Comparison of ENCODE assay signal across 13 cellular contexts in the genomic region with DNA sequence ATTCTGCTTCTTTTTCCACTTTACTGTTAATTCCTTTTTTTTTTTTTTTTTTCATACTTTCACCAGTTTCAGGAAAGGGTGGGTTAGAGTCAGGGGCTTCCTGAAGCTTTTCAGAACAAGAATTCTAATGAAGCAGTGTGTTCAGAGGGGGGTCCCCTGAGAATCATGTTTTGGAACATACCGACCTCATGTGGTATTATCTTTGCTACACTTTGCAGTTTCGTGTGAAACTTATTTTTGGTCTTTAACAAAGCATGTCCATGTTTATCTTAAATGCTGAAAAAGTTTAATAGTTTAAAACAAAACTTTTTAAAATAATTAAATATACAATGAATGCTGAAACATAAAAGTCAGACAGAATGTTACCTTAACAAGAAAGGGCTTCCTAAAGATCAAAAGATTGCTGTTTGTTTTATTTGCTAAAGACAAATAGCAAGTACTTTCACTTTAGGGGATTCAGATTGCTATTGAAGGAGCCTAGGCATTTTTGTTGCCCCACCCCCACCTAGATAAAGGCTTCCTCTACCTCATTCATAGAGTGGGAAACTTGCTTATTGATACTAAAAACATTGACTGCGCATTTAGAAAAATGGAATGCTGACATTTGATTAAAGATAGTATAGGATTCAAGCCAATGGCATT. TPM values are rescaled to one million over a fixed set of nuclear protein-coding genes. Genes with fewer than 3 reads are reported as not detected.
DNase-seq lines count a peak whose midpoint lies in the region; ATAC-seq and TF ChIP-seq lines count a peak whose summit lies in the region.
"Had no signal": no experiment of that assay in that cellular context is flagged by ENCODE, and none has a peak within 500 bp of the region (broad histone marks: within the 10 kb centered on the region; RNA-seq: fewer than 3 reads in every experiment).

No MANE protein-coding gene starts in this region.

- H2BK15ac ChIP-seq in mesenchymal stem cell (ENCODE audit: low read depth, poor library complexity, severe bottlenecking): no peak overlapping the region

- H3K4me3 Mint-ChIP-seq in WTC11: no peak overlapping the region
- H3K4me3 Mint-ChIP-seq in activated T-cell treated with anti-CD3 and anti-CD28 coated beads, Interleukin-2, amount 50 U/mL, for 4 hours: no peak overlapping the region
- H3K4me3 Mint-ChIP-seq in Caco-2 (ENCODE audit: unreplicated experiment): no peak overlapping the region
- H3K4me3 Mint-ChIP-seq: activated naive CD4-positive, alpha-beta T cell treated with anti-CD3 and anti-CD28 coated beads, Interleukin-2, amount 50 U/mL, for 24 hours had no signal

- H3K9me3 ChIP-seq in mesenchymal stem cell (ENCODE audit: control insufficient read depth, low read length) (no peaks in the 10 kb centered on the region), Caco-2 (no peaks in the 10 kb centered on the region), prostate gland (peaks cover 4% of the 10 kb centered on the region)
- H3K9me3 ChIP-seq: esophagus muscularis mucosa had no signal

- no peak overlapping the region for H4K8ac ChIP-seq in mesenchymal stem cell (ENCODE audit: low read length)

- H3K36me3 ChIP-seq in GM06990 (ENCODE audit: control insufficient read depth, insufficient read depth, low read length) (no peaks in the 10 kb centered on the region), mesenchymal stem cell (ENCODE audit: control insufficient read depth in 1 of 2, insufficient read depth in 2 of 2, low read depth in 1 of 2, low read length in 2 of 2) (no peaks in the 10 kb centered on the region), Caco-2 (ENCODE audit: control insufficient read depth, insufficient read depth, low read length) (no peaks in the 10 kb centered on the region), prostate gland (no peaks in the 10 kb centered on the region)
- H3K36me3 ChIP-seq: esophagus muscularis mucosa had no signal

- no peaks in the 10 kb centered on the region for H3K4me1 ChIP-seq in mesenchymal stem cell (ENCODE audit: control insufficient read depth, insufficient read depth, low read depth, low read length)
- H3K4me1 ChIP-seq in Caco-2: 0 out of 2 replicates have a peak, but pooled peaks cover 12% of the 10 kb centered on the region
- H3K4me1 ChIP-seq in prostate gland (replicated peaks): no peaks in the 10 kb centered on the region

- no TSS peak for BruUV-seq in Caco-2 (replicated peaks; lab: Mats Ljungman, UMichigan)

- no peak overlapping the region for H3K4ac ChIP-seq in mesenchymal stem cell (ENCODE audit: low read depth in 1 of 2, low read length in 2 of 2)

- H3K27ac ChIP-seq in mesenchymal stem cell (ENCODE audit: low read length, poor library complexity, severe bottlenecking) (no peak overlapping the region), prostate gland (no peak overlapping the region)
- H3K27ac ChIP-seq: C4-2B, esophagus muscularis mucosa had no signal

- peak; percentile 54 for ATAC-seq in GM21723 (IDR thresholded peaks at IDR 0.05; ENCODE audit: unreplicated experiment)
- ATAC-seq in WTC11: no peak
- ATAC-seq in activated T-cell treated with anti-CD3 and anti-CD28 coated beads, Interleukin-2, amount 50 U/mL, for 4 hours: no peak

- H3K36me3 Mint-ChIP-seq in WTC11 (no peaks in the 10 kb centered on the region), Caco-2 (ENCODE audit: insufficient read depth, unreplicated experiment) (peaks cover 6% of the 10 kb centered on the region)
- no peaks in the 10 kb centered on the region for H3K36me3 Mint-ChIP-seq in activated T-cell treated with anti-CD3 and anti-CD28 coated beads, Interleukin-2, amount 50 U/mL, for 4 hours (ENCODE audit: insufficient read depth)
- H3K36me3 Mint-ChIP-seq: activated naive CD4-positive, alpha-beta T cell treated with anti-CD3 and anti-CD28 coated beads, Interleukin-2, amount 50 U/mL, for 24 hours had no signal

- H3K4me1 Mint-ChIP-seq in WTC11 (peaks cover 14% of the 10 kb centered on the region), Caco-2 (ENCODE audit: low read depth, unreplicated experiment) (peaks cover 8% of the 10 kb centered on the region)
- peaks cover 9% of the 10 kb centered on the region for H3K4me1 Mint-ChIP-seq in activated T-cell treated with anti-CD3 and anti-CD28 coated beads, Interleukin-2, amount 50 U/mL, for 4 hours (ENCODE audit: low read depth)

- H3K9ac ChIP-seq in mesenchymal stem cell (ENCODE audit: low read length): peak overlapping the region; percentile 19

- H3K9me3 Mint-ChIP-seq in WTC11: peaks cover 3% of the 10 kb centered on the region; the same call in 1 of the 2 replicates
- no peaks in the 10 kb centered on the region for H3K9me3 Mint-ChIP-seq in activated T-cell treated with anti-CD3 and anti-CD28 coated beads, Interleukin-2, amount 50 U/mL, for 4 hours
- no peaks in the 10 kb centered on the region for H3K9me3 Mint-ChIP-seq in Caco-2 (ENCODE audit: unreplicated experiment)
- H3K9me3 Mint-ChIP-seq: activated naive CD4-positive, alpha-beta T cell treated with anti-CD3 and anti-CD28 coated beads, Interleukin-2, amount 50 U/mL, for 24 hours had no signal

- H4K91ac ChIP-seq in mesenchymal stem cell (ENCODE audit: low read length): no peak overlapping the region

- no peak overlapping the region for H2BK120ac ChIP-seq in mesenchymal stem cell (ENCODE audit: low read depth, low read length)

- 60% methylated on average over 2 of the region's 3 CpGs for WGBS in mesenchymal stem cell
- 32% methylated on average over 3 of the region's 3 CpGs for WGBS in prostate gland

- H2BK12ac ChIP-seq in mesenchymal stem cell (ENCODE audit: low read length in 2 of 2): no peak overlapping the region

- peak overlapping the region; percentile 49 for H3K27ac Mint-ChIP-seq in WTC11
- H3K27ac Mint-ChIP-seq in Caco-2 (ENCODE audit: unreplicated experiment): no peak overlapping the region
- H3K27ac Mint-ChIP-seq: activated naive CD4-positive, alpha-beta T cell treated with anti-CD3 and anti-CD28 coated beads, Interleukin-2, amount 50 U/mL, for 24 hours had no signal

- no peak overlapping the region for H3K23ac ChIP-seq in mesenchymal stem cell (ENCODE audit: low read length in 2 of 2)

- no peak for TF ChIP-seq POLR2A in prostate gland (IDR thresholded peaks at IDR 0.05)

- no peak overlapping the region for H2AK5ac ChIP-seq in mesenchymal stem cell (ENCODE audit: low read length, severe bottlenecking)

- H2BK5ac ChIP-seq in mesenchymal stem cell (ENCODE audit: low read depth, low read length, poor library complexity, severe bottlenecking): no peak overlapping the region

- CTCF ChIA-PET in WTC11 (lab: Charles Lee): interaction anchor here (0.6 to 2.1 kb wide), 4 partner anchors 88 to 331 kb away, joined by 3 to 11 read pairs (median 5); no protein-coding TSS in a partner anchor
- CTCF ChIA-PET in Caco-2 (lab: Charles Lee): interaction anchor here (1.5 kb wide), 1 partner anchor 159 kb away, joined by 3 read pairs; no protein-coding TSS in a partner anchor

- no peaks in the 10 kb centered on the region for H3K27me3 Mint-ChIP-seq in WTC11 (ENCODE audit: low read depth)
- H3K27me3 Mint-ChIP-seq in activated T-cell treated with anti-CD3 and anti-CD28 coated beads, Interleukin-2, amount 50 U/mL, for 4 hours (ENCODE audit: low read depth): peaks cover 13% of the 10 kb centered on the region
- H3K27me3 Mint-ChIP-seq in Caco-2 (ENCODE audit: insufficient read depth, unreplicated experiment): no peaks in the 10 kb centered on the region
- H3K27me3 Mint-ChIP-seq: activated naive CD4-positive, alpha-beta T cell treated with anti-CD3 and anti-CD28 coated beads, Interleukin-2, amount 50 U/mL, for 24 hours had no signal

- H3K79me1 ChIP-seq in mesenchymal stem cell (replicated peaks; ENCODE audit: low read length, poor library complexity, severe bottlenecking): no peaks in the 10 kb centered on the region

- H3K27me3 ChIP-seq in GM06990 (replicated peaks; ENCODE audit: control insufficient read depth, insufficient read depth, low read length) (no peaks in the 10 kb centered on the region), mesenchymal stem cell (ENCODE audit: control insufficient read depth in 1 of 2, insufficient read depth in 1 of 2, low read length in 2 of 2) (no peaks in the 10 kb centered on the region), Caco-2 (replicated peaks; ENCODE audit: control insufficient read depth, insufficient read depth, low read length) (no peaks in the 10 kb centered on the region), prostate gland (replicated peaks; ENCODE audit: insufficient read depth) (no peaks in the 10 kb centered on the region)
- H3K27me3 ChIP-seq: esophagus muscularis mucosa had no signal

- no peak overlapping the region for H3K4me2 ChIP-seq in mesenchymal stem cell (ENCODE audit: low read length, poor library complexity, severe bottlenecking)

- intact Hi-C loops in Caco-2 (cut with micrococcal nuclease; ENCODE audit: unreplicated experiment): loop anchor here (2.0 to 5.0 kb wide), 3 partner anchors 61 to 261 kb away; no protein-coding TSS in a partner anchor
- intact Hi-C loops in prostate gland (cut with DNase I): loop anchor here (10.0 kb wide), 1 partner anchor 313 kb away; no protein-coding TSS in a partner anchor

- no peak overlapping the region for H2AFZ ChIP-seq in mesenchymal stem cell (ENCODE audit: low read depth, low read length)

- no peak overlapping the region for H3K18ac ChIP-seq in mesenchymal stem cell (ENCODE audit: low read depth in 1 of 2, low read length in 2 of 2)

- POLR2A ChIA-PET in WTC11 (lab: Charles Lee): no interaction called here
- POLR2A ChIA-PET in Caco-2 (lab: Charles Lee): no interaction called here

- DNase-seq in GM06990 (ENCODE audit: extremely low read depth, insufficient read length) (peak; percentile 39), WTC11 (ENCODE audit: low spot score) (no peak), mesenchymal stem cell (peak; percentile 40), Caco-2 (no peak), prostate gland (ENCODE audit: low spot score) (no peak)
- DNase-seq in activated T-cell treated with anti-CD3 and anti-CD28 coated beads, Interleukin-2, amount 50 U/mL, for 4 hours: no peak
- no peak for DNase-seq in stimulated activated CD4-positive, alpha-beta T cell treated with anti-CD3 and anti-CD28 coated beads, Interleukin-4, amount 100 ng/mL, for 1 hour
- DNase-seq: MM.1S, NCI-H446 treated with DMSO at 0.1 percent for 48 hours had no signal

- H3K4me3 ChIP-seq in GM06990 (replicated peaks; ENCODE audit: low read depth, low read length): no peak overlapping the region
- H3K4me3 ChIP-seq in mesenchymal stem cell (ENCODE audit: insufficient read depth in 1 of 2, low read depth in 1 of 2, low read length in 2 of 2): no peak overlapping the region
- H3K4me3 ChIP-seq in Caco-2 (ENCODE audit: low read depth, low read length): no peak overlapping the region
- H3K4me3 ChIP-seq in prostate gland: no peak overlapping the region
- H3K4me3 ChIP-seq: esophagus muscularis mucosa had no signal

- H3K14ac ChIP-seq in mesenchymal stem cell (ENCODE audit: low read length in 2 of 2): no peak overlapping the region

- no peak for TF ChIP-seq CTCF in GM06990 (IDR thresholded peaks at IDR 0.05; ENCODE audit: insufficient read depth, low read length, poor library complexity, severe bottlenecking)
- no peak for TF ChIP-seq CTCF in WTC11 (IDR thresholded peaks at IDR 0.05)
- no peak for TF ChIP-seq CTCF in Caco-2 (IDR thresholded peaks at IDR 0.05; ENCODE audit: insufficient read depth in 1 of 2, low read depth in 1 of 2, low read length in 1 of 2, severe bottlenecking in 1 of 2, unreplicated experiment in 1 of 2)
- TF ChIP-seq CTCF in prostate gland (IDR thresholded peaks at IDR 0.05): no peak

RNA-seq across cellular contexts. Expression of a gene that starts 21.1 kb away (rescaled TPM):
- total RNA-seq in WTC11 (2021): 90.8 to 95.0 TPM (median 92.2 TPM) in 3 replicates
- polyA plus RNA-seq in mesenchymal stem cell (2013, experiment 1 of 2): 172 TPM
- 184 TPM for polyA plus RNA-seq in mesenchymal stem cell (2013, experiment 2 of 2)
- total RNA-seq in activated T-cell treated with anti-CD3 and anti-CD28 coated beads, Interleukin-2, amount 50 U/mL, for 4 hours: 100 to 1,000 TPM; 164 to 177 (median 170) TPM
- total RNA-seq in Caco-2 (2022): 116 and 125 TPM in 2 replicates
- total RNA-seq in prostate gland: 10 to 100 TPM; 26.3 to 35.9 TPM

Comparison
In these comparisons a context has a peak if more than half of its experiments do, and no peak if none do; other contexts are left out.
1. DNase-seq: peak in GM06990 (single experiment) and mesenchymal stem cell (single experiment); none in WTC11 (single experiment), activated T-cell treated with anti-CD3 and anti-CD28 coated beads, Interleukin-2, amount 50 U/mL, for 4 hours (single experiment), Caco-2 (0 of 2), prostate gland (single experiment) and stimulated activated CD4-positive, alpha-beta T cell treated with anti-CD3 and anti-CD28 coated beads, Interleukin-4, amount 100 ng/mL, for 1 hour (single experiment).